In genomic region chr17:40073454-40074174, GRCh38 we compare ENCODE assay signal across 9 cellular contexts. TPM values are rescaled to one million over a fixed set of nuclear protein-coding genes. Genes with fewer than 3 reads are reported as not detected.
DNase-seq lines count a peak whose midpoint lies in the region; ATAC-seq, FAIRE-seq and TF ChIP-seq lines count a peak whose summit lies in the region.
"Had no signal": no experiment of that assay in that cellular context is flagged by ENCODE, and none has a peak within 500 bp of the region (broad histone marks: within the 10 kb centered on the region; RNA-seq: fewer than 3 reads in every experiment).

No MANE protein-coding gene starts in this region.

- H3K27ac ChIP-seq in CD8-positive, alpha-beta memory T cell (ENCODE audit: low read depth, low read length), result no peak overlapping the region
- peak overlapping the region; percentile 71 to 91 (median 82) for H3K27ac ChIP-seq in pancreas
- H3K27ac ChIP-seq: KMS-11 had no signal

- H3K27me3 ChIP-seq in CD8-positive, alpha-beta memory T cell (ENCODE audit: insufficient read depth, low read length, poor library complexity, severe bottlenecking), result no peaks in the 10 kb centered on the region
- H3K27me3 ChIP-seq in pancreas, result no peaks in the 10 kb centered on the region

- intact Hi-C loops in pancreas (cut with DNase I), result no loop called here

- H3K4me3 Mint-ChIP-seq in CD8-positive, alpha-beta memory T cell, result peak overlapping the region in 1 of 7 donors; percentile 63
- H3K4me3 Mint-ChIP-seq in central memory CD8-positive, alpha-beta T cell, result no peak overlapping the region
- H3K4me3 Mint-ChIP-seq: activated naive CD4-positive, alpha-beta T cell treated with anti-CD3 and anti-CD28 coated beads, Interleukin-2, amount 10 ng/mL, durations not matched to agents 7 days and 5 days had no signal

- CTCF ChIA-PET in CD8-positive, alpha-beta memory T cell (lab: Charles Lee), result interaction anchor here (1.0 to 6.7 kb wide), 11 partner anchors 9 to 95 kb away, joined by 3 to 96 read pairs (median 16); partner anchors contain the start of genes CASC3, MED24, NR1D1 and THRA
- CTCF ChIA-PET in GM10248 (lab: Yijun Ruan, JAX), result interaction anchor here (1.0 to 9.4 kb wide), 17 partner anchors 11 to 242 kb away, joined by 3 to 215 read pairs (median 15); partner anchors contain the start of genes CSF3, MED24, NR1D1 and THRA

- ATAC-seq in central memory CD8-positive, alpha-beta T cell (replicated peaks; ENCODE audit: extremely low read depth, poor library complexity, severe bottlenecking), result no peak
- ATAC-seq in pancreas, result no peak

- DNase-seq in CD8-positive, alpha-beta memory T cell, result no peak
- DNase-seq in central memory CD8-positive, alpha-beta T cell (ENCODE audit: low spot score in 2 of 2), result no peak
- DNase-seq in pancreas (peak in 2 of 6 donors; percentile 8 to 13), NOMO-1 treated with dmso at 0.1 percent for 144 hours (lab: John Stamatoyannopoulos, UW; ENCODE audit: unreplicated experiment) (no peak), GM10248 (ENCODE audit: extremely low spot score) (no peak), SHP77 treated with DMSO at 0.1 percent for 48 hours (lab: John Stamatoyannopoulos, UW) (no peak)
- DNase-seq: activated naive CD4-positive, alpha-beta T cell treated with anti-CD3 and anti-CD28 coated beads, Interleukin-2, amount 10 ng/mL, durations not matched to agents 7 days and 5 days had no signal

- 77 to 83% methylated on average over 7 of the region's 7 CpGs for WGBS in pancreas, 2 donors

- H3K36me3 ChIP-seq in CD8-positive, alpha-beta memory T cell (ENCODE audit: insufficient read depth, low read length), result peaks cover 11% of the 10 kb centered on the region
- H3K36me3 ChIP-seq in pancreas, result peaks cover 0 to 4% (median 0%) of the 10 kb centered on the region in 3 donors

- POLR2A ChIA-PET in CD8-positive, alpha-beta memory T cell (lab: Charles Lee), result no interaction called here
- POLR2A ChIA-PET in GM10248 (lab: Yijun Ruan, JAX), result interaction anchor here (0.6 kb wide), 1 partner anchor 177 kb away, joined by 4 read pairs; no protein-coding TSS in a partner anchor

- H3K27ac Mint-ChIP-seq in CD8-positive, alpha-beta memory T cell, result peak overlapping the region; percentile 28 to 87 (median 71)
- peak overlapping the region; percentile 17 for H3K27ac Mint-ChIP-seq in central memory CD8-positive, alpha-beta T cell (ENCODE audit: low read depth)
- H3K27ac Mint-ChIP-seq: activated naive CD4-positive, alpha-beta T cell treated with anti-CD3 and anti-CD28 coated beads, Interleukin-2, amount 10 ng/mL, durations not matched to agents 7 days and 5 days had no signal

- H3K9me3 Mint-ChIP-seq in CD8-positive, alpha-beta memory T cell, result no peaks in the 10 kb centered on the region
- H3K9me3 Mint-ChIP-seq in central memory CD8-positive, alpha-beta T cell, result no peaks in the 10 kb centered on the region
- H3K9me3 Mint-ChIP-seq: activated naive CD4-positive, alpha-beta T cell treated with anti-CD3 and anti-CD28 coated beads, Interleukin-2, amount 10 ng/mL, durations not matched to agents 7 days and 5 days had no signal

- no peaks in the 10 kb centered on the region for H3K9me3 ChIP-seq in CD8-positive, alpha-beta memory T cell (ENCODE audit: low read length)
- no peaks in the 10 kb centered on the region for H3K9me3 ChIP-seq in pancreas

- H3K27me3 Mint-ChIP-seq in CD8-positive, alpha-beta memory T cell, result peaks cover 0 to 3% of the 10 kb centered on the region in 2 donors
- H3K27me3 Mint-ChIP-seq in central memory CD8-positive, alpha-beta T cell, result no peaks in the 10 kb centered on the region

- no peak for FAIRE-seq in pancreas (lab: Jason Lieb, UNC)

- TF ChIP-seq CTCF in pancreas (IDR thresholded peaks at IDR 0.05) (no peak), GM10248 (IDR thresholded peaks at IDR 0.05; ENCODE audit: control extremely low read depth, extremely low read depth, low read depth, missing control alignments) (no peak)

- peaks cover 56% of the 10 kb centered on the region for H3K4me1 ChIP-seq in CD8-positive, alpha-beta memory T cell (ENCODE audit: insufficient read depth, low read length)
- H3K4me1 ChIP-seq in pancreas, result peaks cover 69 to 74% (median 73%) of the 10 kb centered on the region in 3 donors

- H3K4me3 ChIP-seq in CD8-positive, alpha-beta memory T cell (ENCODE audit: low read length), result no peak overlapping the region
- H3K4me3 ChIP-seq in pancreas, result no peak overlapping the region

- peaks cover 48 to 71% (median 55%) of the 10 kb centered on the region in 3 donors for H3K4me1 Mint-ChIP-seq in CD8-positive, alpha-beta memory T cell
- H3K4me1 Mint-ChIP-seq in central memory CD8-positive, alpha-beta T cell, result peaks cover 59% of the 10 kb centered on the region

- H3K36me3 Mint-ChIP-seq in CD8-positive, alpha-beta memory T cell, result peaks cover 0 to 36% (median 4%) of the 10 kb centered on the region in 3 donors
- peaks cover 15% of the 10 kb centered on the region for H3K36me3 Mint-ChIP-seq in central memory CD8-positive, alpha-beta T cell (ENCODE audit: insufficient read depth)

RNA-seq across cellular contexts. Expression of gene THRA, which starts 10.8 kb away (rescaled TPM):
- 10 to 100 TPM; 12.6 to 13.2 TPM for total RNA-seq in CD8-positive, alpha-beta memory T cell
- polyA plus RNA-seq in CD8-positive, alpha-beta memory T cell, result 17.0 TPM
- total RNA-seq in pancreas, result 10 to 100 TPM; 13.8 to 28.1 (median 20.6) TPM
- polyA plus RNA-seq in pancreas, result 10 to 100 TPM; 22.4 to 35.7 TPM

RNA-seq across cellular contexts. Expression of gene MED24, which starts 19.4 kb away (rescaled TPM):
- 100 to 1,000 TPM; 118 to 121 TPM for total RNA-seq in CD8-positive, alpha-beta memory T cell
- 51.2 TPM for polyA plus RNA-seq in CD8-positive, alpha-beta memory T cell
- 10 to 100 TPM; 22.1 to 43.7 (median 29.1) TPM for total RNA-seq in pancreas
- 10 to 100 TPM; 58.5 to 60.1 TPM for polyA plus RNA-seq in pancreas

RNA-seq across cellular contexts. Expression of gene NR1D1, which starts 26.8 kb away (rescaled TPM):
- 10 to 100 TPM; 10.0 to 10.2 TPM for total RNA-seq in CD8-positive, alpha-beta memory T cell
- 10.4 TPM for polyA plus RNA-seq in CD8-positive, alpha-beta memory T cell
- 10 to 100 TPM in 4 of 6 donors, 1 to 10 TPM in 2; 4.8 to 16.6 (median 11.2) TPM for total RNA-seq in pancreas
- polyA plus RNA-seq in pancreas, result 10 to 100 TPM; 11.0 to 17.5 TPM

RNA-seq across cellular contexts. Expression of gene MSL1, which starts 48.2 kb away (rescaled TPM):
- total RNA-seq in CD8-positive, alpha-beta memory T cell, result 10 to 100 TPM; 88.6 to 91.5 TPM
- 13.5 TPM for polyA plus RNA-seq in CD8-positive, alpha-beta memory T cell
- total RNA-seq in pancreas, result 10 to 100 TPM; 21.0 to 44.6 (median 29.2) TPM
- polyA plus RNA-seq in pancreas, result 100 to 1,000 TPM in 1 of 2 donors, 10 to 100 TPM in 1; 71.0 to 105 TPM

RNA-seq across cellular contexts. Expression of gene CSF3, which starts 58.4 kb away (rescaled TPM):
- total RNA-seq in CD8-positive, alpha-beta memory T cell, result not detected
- polyA plus RNA-seq in CD8-positive, alpha-beta memory T cell, result not detected
- total RNA-seq in pancreas, result under 1 TPM in 2 of 6 donors, not detected in 4; 0.16 to 0.20 TPM
- 1 to 10 TPM in 1 of 2 donors, under 1 TPM in 1; 0.27 to 3.5 TPM for polyA plus RNA-seq in pancreas
- total RNA-seq: mononuclear cell had no signal
